ENCODE assay signal across 1 cellular context in genomic region chr3:112995800-112996199, GRCh38.
TF ChIP-seq lines count a peak whose summit lies in the region.

No MANE protein-coding gene starts in this region.

TF ChIP-seq in IMR-90, 13 proteins besides CTCF, POLR2A, EP300 and RAD21 (continued from another document):
- peak; percentile 69 for TF ChIP-seq CEBPB (IDR thresholded peaks at IDR 0.05; ENCODE audit: low read depth, low read length)
- no peak for TF ChIP-seq CHD1 (IDR thresholded peaks at IDR 0.05; ENCODE audit: low read depth, low read length)
